ENCODE assay signal across 27 cellular contexts in genomic region chr1:24177161-24177560, GRCh38. TPM values are rescaled to one million over a fixed set of nuclear protein-coding genes. Genes with fewer than 3 reads are reported as not detected.
"Had no signal": no experiment of that assay in that cellular context is flagged by ENCODE, and none has a peak within 500 bp of the region (broad histone marks: within the 10 kb centered on the region; RNA-seq: fewer than 3 reads in every experiment).

No MANE protein-coding gene starts in this region.

- DNase-seq: activated CD4-positive, alpha-beta T cell treated with anti-CD3 and anti-CD28 coated beads for 48 hours; activated CD4-positive, alpha-beta T cell treated with anti-CD3 and anti-CD28 coated beads, Interleukin-2, amount 50 U/mL, for 48 hours; activated CD4-positive, CD25-positive, alpha-beta regulatory T cell treated with anti-CD3 and anti-CD28 coated beads, Interleukin-2, amount 50 U/mL, for 72 hours; activated CD8-positive, alpha-beta memory T cell treated with anti-CD3 and anti-CD28 coated beads, Interleukin-2, amount 10 ng/mL, durations not matched to agents 7 days and 5 days; activated effector memory CD4-positive, alpha-beta T cell treated with anti-CD3 and anti-CD28 coated beads, Interleukin-2, amount 50 U/mL, for 16 hours; activated naive CD4-positive, alpha-beta T cell treated with Interleukin-2 at 50 U/mL for 16 hours; activated naive CD8-positive, alpha-beta T cell treated with anti-CD3 and anti-CD28 coated beads, Interleukin-2, amount 50 U/mL, for 24 hours; activated T-cell treated with anti-CD3 and anti-CD28 coated beads, Interleukin-2, amount 50 U/mL, for 24 hours; amniotic stem cell; body of pancreas; central memory CD4-positive, alpha-beta T cell; MG63; MV-4-11; NCI-H1092 treated with DMSO at 0.1 percent for 48 hours; NCI-H1417 treated with DMSO at 0.1 percent for 48 hours; NCI-H187; NCI-H2081 treated with DMSO at 0.1 percent for 48 hours; NCI-H226; OCI-M1; Right ventricle myocardium superior had no signal

- H3K27me3 ChIP-seq: ascending aorta, body of pancreas, MG63, SJSA1 had no signal

- H3K36me3 ChIP-seq: ascending aorta, MG63, SJSA1 had no signal

- H3K9me3 ChIP-seq: ascending aorta, body of pancreas, MG63, SJSA1 had no signal

- H3K27ac ChIP-seq: ascending aorta, body of pancreas, KMS-11, RWPE1, SJSA1 had no signal

- H3K4me2 ChIP-seq: KMS-11 had no signal

- H3K4me1 ChIP-seq: ascending aorta, SJSA1 had no signal

- H3K4me3 ChIP-seq: ascending aorta, body of pancreas, MG63, SJSA1 had no signal

- ATAC-seq: activated CD8-positive, alpha-beta memory T cell treated with anti-CD3 and anti-CD28 coated beads, Interleukin-2, amount 10 ng/mL, durations not matched to agents 7 days and 5 days; activated naive CD4-positive, alpha-beta T cell treated with anti-CD3 and anti-CD28 coated beads, Interleukin-2, amount 50 U/mL, for 72 hours; activated naive CD8-positive, alpha-beta T cell treated with anti-CD3 and anti-CD28 coated beads, Interleukin-2, amount 50 U/mL, for 24 hours; body of pancreas; Panc1; SK-N-SH treated with all-trans-retinoic acid at 6 μM for 48 hours had no signal

- H3K9ac ChIP-seq: KMS-11 had no signal

RNA-seq across cellular contexts. Expression of gene IFNLR1, which starts 9.9 kb away (rescaled TPM):
- total RNA-seq: SJSA1 had no signal

RNA-seq across cellular contexts. Expression of gene IL22RA1, which starts 34.2 kb away (rescaled TPM):
- total RNA-seq: activated naive CD4-positive, alpha-beta T cell treated with anti-CD3 and anti-CD28 coated beads, Interleukin-2, amount 50 U/mL, for 72 hours; ascending aorta had no signal
